13 cellular contexts compared by ENCODE assay signal in the genomic region with DNA sequence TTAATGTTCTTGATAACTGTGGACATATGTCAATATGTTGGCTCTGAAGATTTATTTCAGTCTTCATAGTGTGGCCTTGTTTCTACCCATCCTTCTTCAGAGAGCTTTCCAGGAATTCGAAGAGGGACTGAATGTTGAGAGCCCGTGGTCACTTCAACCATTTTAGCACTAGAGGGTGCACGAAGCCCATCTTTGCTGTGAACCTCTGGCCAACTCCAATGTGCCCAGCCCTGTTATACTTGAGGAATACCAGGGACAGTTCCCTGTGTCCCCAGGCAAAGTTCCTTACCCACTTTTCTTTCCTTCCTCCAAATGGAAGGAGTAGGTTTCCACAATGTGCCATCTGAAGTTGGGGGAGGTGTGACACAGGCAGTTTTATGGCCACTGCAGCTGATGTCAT.
A peak's percentile ranks its signal among the peaks of the same experiment; 100 is the strongest.
DNase-seq lines count a peak whose midpoint lies in the region; ATAC-seq and TF ChIP-seq lines count a peak whose summit lies in the region.
"Had no signal": no experiment of that assay in that cellular context is flagged by ENCODE, and none has a peak within 500 bp of the region (broad histone marks: within the 10 kb centered on the region; RNA-seq: fewer than 3 reads in every experiment).

No MANE protein-coding gene starts in this region.

- TF ChIP-seq CTCF in LNCaP clone FGC (IDR thresholded peaks at IDR 0.05; ENCODE audit: control insufficient read depth, extremely low read depth, insufficient read depth): peak; percentile 77
- no peak for TF ChIP-seq CTCF in astrocyte of the cerebellum (IDR thresholded peaks at IDR 0.05; ENCODE audit: low read depth, low read length, missing control alignments)
- TF ChIP-seq CTCF in neural progenitor cell (IDR thresholded peaks at IDR 0.05): no peak

- no peaks in the 10 kb centered on the region for H3K79me2 ChIP-seq in neural progenitor cell (ENCODE audit: low read depth)

- ATAC-seq in stimulated activated memory B cell treated with anti-CD40 and anti-IgM and Interleukin-4, amounts not matched to agents 10 μg/mL and 1 μg/mL and 100 μg/mL, for 72 hours: no peak

- no peaks in the 10 kb centered on the region for H3K9me3 ChIP-seq in neural progenitor cell (ENCODE audit: low read depth)
- H3K9me3 ChIP-seq: BLaER1 had no signal

- H3K9ac ChIP-seq in neural progenitor cell: no peak overlapping the region
- H3K9ac ChIP-seq: BLaER1 had no signal

- no peaks in the 10 kb centered on the region for H3K27me3 ChIP-seq in neural progenitor cell
- H3K27me3 ChIP-seq: BLaER1 had no signal

- H2AFZ ChIP-seq in neural progenitor cell (replicated peaks): no peak overlapping the region

- no peak overlapping the region for H3K27ac Mint-ChIP-seq in neural progenitor cell
- no peak overlapping the region for H3K27ac Mint-ChIP-seq in stimulated activated memory B cell treated with anti-CD40 and anti-IgM and Interleukin-4, amounts not matched to agents 10 μg/mL and 1 μg/mL and 100 μg/mL, for 72 hours
- H3K27ac Mint-ChIP-seq: activated CD4-positive, alpha-beta T cell treated with anti-CD3 and anti-CD28 coated beads, Interleukin-2, amount 10 ng/mL, durations not matched to agents 24 days and 14 days; dendritic cell treated with granulocyte-macrophage colony-stimulating factor and Interleukin-4, amounts not matched to agents 40 ng/mL and 50 ng/mL, for 4 days had no signal

- no peaks in the 10 kb centered on the region for H3K4me1 ChIP-seq in neural progenitor cell
- H3K4me1 ChIP-seq: BLaER1 had no signal

- peaks cover 4% of the 10 kb centered on the region for H3K4me1 Mint-ChIP-seq in neural progenitor cell
- H3K4me1 Mint-ChIP-seq in stimulated activated memory B cell treated with anti-CD40 and anti-IgM and Interleukin-4, amounts not matched to agents 10 μg/mL and 1 μg/mL and 100 μg/mL, for 72 hours: no peaks in the 10 kb centered on the region
- H3K4me1 Mint-ChIP-seq: activated CD4-positive, alpha-beta T cell treated with anti-CD3 and anti-CD28 coated beads, Interleukin-2, amount 10 ng/mL, durations not matched to agents 24 days and 14 days; IgD-negative memory B cell had no signal

- no peak overlapping the region for H3K27ac ChIP-seq in neural progenitor cell
- H3K27ac ChIP-seq: BLaER1 had no signal

- H3K4me3 Mint-ChIP-seq in neural progenitor cell: no peak overlapping the region
- H3K4me3 Mint-ChIP-seq in stimulated activated memory B cell treated with anti-CD40 and anti-IgM and Interleukin-4, amounts not matched to agents 10 μg/mL and 1 μg/mL and 100 μg/mL, for 72 hours: no peak overlapping the region
- H3K4me3 Mint-ChIP-seq: activated CD4-positive, alpha-beta T cell treated with anti-CD3 and anti-CD28 coated beads, Interleukin-2, amount 10 ng/mL, durations not matched to agents 24 days and 14 days; dendritic cell treated with granulocyte-macrophage colony-stimulating factor and Interleukin-4, amounts not matched to agents 40 ng/mL and 50 ng/mL, for 4 days; IgD-negative memory B cell had no signal

- no peak overlapping the region for H3K4me2 ChIP-seq in neural progenitor cell
- H3K4me2 ChIP-seq: BLaER1 had no signal

- H3K4me3 ChIP-seq in LNCaP clone FGC (ENCODE audit: low read depth, low read length) (no peak overlapping the region), astrocyte of the cerebellum (ENCODE audit: low read depth, low read length) (no peak overlapping the region), neural progenitor cell (no peak overlapping the region)
- H3K4me3 ChIP-seq: BLaER1 had no signal

- in situ Hi-C loops in astrocyte of the cerebellum (cut with HindIII; ENCODE audit: low sequenced_read_pairs): no loop called here

- peak; percentile 37 to 66 for DNase-seq in NCI-H524 (lab: John Stamatoyannopoulos, UW)
- no peak for DNase-seq in NCI-H524 treated with DMSO at 0.1 percent for 48 hours (lab: John Stamatoyannopoulos, UW)
- DNase-seq in LNCaP clone FGC (ENCODE audit: low read depth): peak; percentile 27
- DNase-seq in astrocyte of the cerebellum (ENCODE audit: low read depth): peak; percentile 1
- peak; percentile 80 for DNase-seq in neural progenitor cell (ENCODE audit: low spot score)
- no peak for DNase-seq in central memory CD4-positive, alpha-beta T cell
- no peak for DNase-seq in KG1 (lab: John Stamatoyannopoulos, UW)
- DNase-seq: activated CD4-positive, alpha-beta T cell treated with anti-CD3 and anti-CD28 coated beads, Interleukin-2, amount 10 ng/mL, durations not matched to agents 24 days and 14 days; stimulated activated CD4-positive, alpha-beta T cell treated with anti-CD3 and anti-CD28 coated beads, Interleukin-2, amount 100 ng/mL, for 48 hours had no signal

- no peaks in the 10 kb centered on the region for H3K9me3 Mint-ChIP-seq in neural progenitor cell
- peaks cover 9% of the 10 kb centered on the region for H3K9me3 Mint-ChIP-seq in stimulated activated memory B cell treated with anti-CD40 and anti-IgM and Interleukin-4, amounts not matched to agents 10 μg/mL and 1 μg/mL and 100 μg/mL, for 72 hours
- H3K9me3 Mint-ChIP-seq: dendritic cell treated with granulocyte-macrophage colony-stimulating factor and Interleukin-4, amounts not matched to agents 40 ng/mL and 50 ng/mL, for 4 days had no signal

- H4K20me1 ChIP-seq in neural progenitor cell (ENCODE audit: low read depth): no peaks in the 10 kb centered on the region
- H4K20me1 ChIP-seq: BLaER1 had no signal

- no peaks in the 10 kb centered on the region for H3F3A ChIP-seq in neural progenitor cell (ENCODE audit: low read depth)

- no peaks in the 10 kb centered on the region for H3K36me3 ChIP-seq in neural progenitor cell
- H3K36me3 ChIP-seq: BLaER1 had no signal

- H3K36me3 Mint-ChIP-seq in neural progenitor cell: no peaks in the 10 kb centered on the region
- H3K36me3 Mint-ChIP-seq in stimulated activated memory B cell treated with anti-CD40 and anti-IgM and Interleukin-4, amounts not matched to agents 10 μg/mL and 1 μg/mL and 100 μg/mL, for 72 hours: no peaks in the 10 kb centered on the region
- H3K36me3 Mint-ChIP-seq: IgD-negative memory B cell had no signal

- no peaks in the 10 kb centered on the region for H3K27me3 Mint-ChIP-seq in neural progenitor cell (ENCODE audit: insufficient read depth, low read depth)
- H3K27me3 Mint-ChIP-seq in stimulated activated memory B cell treated with anti-CD40 and anti-IgM and Interleukin-4, amounts not matched to agents 10 μg/mL and 1 μg/mL and 100 μg/mL, for 72 hours: no peaks in the 10 kb centered on the region
- H3K27me3 Mint-ChIP-seq: activated CD4-positive, alpha-beta T cell treated with anti-CD3 and anti-CD28 coated beads, Interleukin-2, amount 10 ng/mL, durations not matched to agents 24 days and 14 days; dendritic cell treated with granulocyte-macrophage colony-stimulating factor and Interleukin-4, amounts not matched to agents 40 ng/mL and 50 ng/mL, for 4 days; IgD-negative memory B cell had no signal

Comparison
In these comparisons a context has a peak if more than half of its experiments do, and no peak if none do; other contexts are left out.
1. DNase-seq: peak in NCI-H524 (2 of 2), LNCaP clone FGC (single experiment), astrocyte of the cerebellum (single experiment) and neural progenitor cell (single experiment); none in NCI-H524 treated with DMSO at 0.1 percent for 48 hours (single experiment), central memory CD4-positive, alpha-beta T cell (single experiment) and KG1 (single experiment).